ENCODE assay signal across 29 cellular contexts in genomic region chr3:46435327-46435726, GRCh38. TPM values are rescaled to one million over a fixed set of nuclear protein-coding genes. Genes with fewer than 3 reads are reported as not detected.
"Had no signal": no experiment of that assay in that cellular context is flagged by ENCODE, and none has a peak within 500 bp of the region (broad histone marks: within the 10 kb centered on the region; RNA-seq: fewer than 3 reads in every experiment).

No MANE protein-coding gene starts in this region.

- H3K4me1 ChIP-seq: ascending aorta had no signal

- H3K27me3 ChIP-seq: ascending aorta, cardiac muscle cell, MG63 had no signal

- DNase-seq: activated CD4-positive, alpha-beta T cell treated with anti-CD3 and anti-CD28 coated beads, Interleukin-2, amount 10 ng/mL, durations not matched to agents 24 days and 14 days; activated CD4-positive, alpha-beta T cell treated with anti-CD3 and anti-CD28 coated beads, Interleukin-2, amount 50 U/mL, for 4 hours; activated CD8-positive, alpha-beta T cell treated with anti-CD3 and anti-CD28 coated beads for 36 hours; activated effector memory CD4-positive, alpha-beta T cell treated with anti-CD3 and anti-CD28 coated beads, Interleukin-2, amount 50 U/mL, for 16 hours; activated naive CD4-positive, alpha-beta T cell; activated naive CD4-positive, alpha-beta T cell treated with anti-CD3 and anti-CD28 coated beads, Interleukin-2, amount 50 U/mL, for 16 hours; activated naive CD8-positive, alpha-beta T cell treated with anti-CD3 and anti-CD28 coated beads, Interleukin-2, amount 10 ng/mL, durations not matched to agents 7 days and 5 days; activated T-cell treated with anti-CD3 and anti-CD28 coated beads, Interleukin-2, amount 50 U/mL, for 1 hour; activated T-cell treated with anti-CD3 and anti-CD28 coated beads, Interleukin-2, amount 50 U/mL, for 72 hours; amygdala; Kasumi-1; KG1; MG63; NCI-H1092; NCI-H1436 treated with DMSO at 0.1 percent for 48 hours; NCI-H1694 treated with DMSO at 0.1 percent for 48 hours; NCI-H2081; NCI-H2171 treated with DMSO at 0.1 percent for 48 hours; NCI-H2227 treated with DMSO at 0.1 percent for 48 hours; NCI-H446; NCI-H524; NK-92 treated with Interleukin-12 subunit alpha and Interleukin-12 subunit beta, amount 100 ng/mL, for 24 hours; Right ventricle myocardium superior; SW 1271; T1000; WERI-Rb-1 had no signal

- H3K9me3 ChIP-seq: ascending aorta, MG63 had no signal

- H3K4me3 ChIP-seq: ascending aorta, cardiac muscle cell, MG63 had no signal

- ATAC-seq: activated CD8-positive, alpha-beta T cell treated with anti-CD3 and anti-CD28 coated beads for 36 hours; activated T-cell treated with anti-CD3 and anti-CD28 coated beads, Interleukin-2, amount 50 U/mL, for 72 hours; activated T-helper 17 cell treated with anti-CD3 and anti-CD28 coated beads, Interleukin-2, amount 50 U/mL, for 72 hours had no signal

- H3K27ac ChIP-seq: ascending aorta, cardiac muscle cell, WERI-Rb-1 had no signal

- H3K36me3 ChIP-seq: ascending aorta, cardiac muscle cell, MG63, WERI-Rb-1 had no signal

RNA-seq across cellular contexts. Expression of gene LTF, which starts 29.4 kb away (rescaled TPM):
- polyA plus RNA-seq: cardiac muscle cell had no signal
